9 cellular contexts compared by ENCODE assay signal in genomic region chr1:186511761-186512637, GRCh38. TPM values are rescaled to one million over a fixed set of nuclear protein-coding genes. Genes with fewer than 3 reads are reported as not detected.
A peak's percentile ranks its signal among the peaks of the same experiment; 100 is the strongest.
DNase-seq lines count a peak whose midpoint lies in the region; ATAC-seq, FAIRE-seq and TF ChIP-seq lines count a peak whose summit lies in the region.
"Had no signal": no experiment of that assay in that cellular context is flagged by ENCODE, and none has a peak within 500 bp of the region (broad histone marks: within the 10 kb centered on the region; RNA-seq: fewer than 3 reads in every experiment).

No MANE protein-coding gene starts in this region.

- H3K9me3 ChIP-seq in HUES48 (ENCODE audit: control insufficient read depth, insufficient read depth, low read length) = no peaks in the 10 kb centered on the region
- no peaks in the 10 kb centered on the region for H3K9me3 ChIP-seq in H1 (ENCODE audit: insufficient read depth in 2 of 2, low read depth in 1 of 2, low read length in 1 of 2)

- peaks cover 7% of the 10 kb centered on the region for H3K27me3 Mint-ChIP-seq in activated CD4-positive, alpha-beta memory T cell treated with anti-CD3 and anti-CD28 coated beads, Interleukin-2, amount 10 ng/mL, durations not matched to agents 7 days and 5 days

- no peak overlapping the region for H2BK120ac ChIP-seq in H1 (replicated peaks; ENCODE audit: low read depth, low read length)

- peak overlapping the region; percentile 78; the same call in 1 of the 2 replicates for H2AFZ ChIP-seq in H1 (ENCODE audit: low read length)

- H3K36me3 ChIP-seq in HUES48 (ENCODE audit: control insufficient read depth, insufficient read depth, low read length) = no peaks in the 10 kb centered on the region
- H3K36me3 ChIP-seq in H1 (ENCODE audit: control insufficient read depth in 2 of 4, insufficient read depth in 4 of 4, low read length in 3 of 4) = no peaks in the 10 kb centered on the region

- H3K79me1 ChIP-seq in H1 (ENCODE audit: low read depth, low read length) = no peaks in the 10 kb centered on the region

- H3K14ac ChIP-seq in H1 (ENCODE audit: insufficient read length) = no peak overlapping the region

- TF ChIP-seq CTCF in H1 (IDR thresholded peaks at IDR 0.05; ENCODE audit: control extremely low read depth in 1 of 3, insufficient read depth in 1 of 3, low read depth in 1 of 3, low read length in 3 of 3) = no peak

- DNase-seq in H1 (ENCODE audit: low read depth in 1 of 2, low spot score in 2 of 2) = no peak
- no peak for DNase-seq in GF-D8 (lab: John Stamatoyannopoulos, UW)
- no peak for DNase-seq in activated CD4-positive, alpha-beta memory T cell treated with anti-CD3 and anti-CD28 coated beads, Interleukin-2, amount 10 ng/mL, durations not matched to agents 7 days and 5 days
- DNase-seq in NCI-H2081 treated with DMSO at 0.1 percent for 48 hours (lab: John Stamatoyannopoulos, UW) = no peak
- no peak for DNase-seq in stimulated activated CD4-positive, alpha-beta T cell treated with anti-CD3 and anti-CD28 coated beads, Interleukin-4, amount 100 ng/mL, for 4 hours

- ATAC-seq in GM18498 (IDR thresholded peaks at IDR 0.05; ENCODE audit: unreplicated experiment) = peak; percentile 97
- peak; percentile 88 for ATAC-seq in GM21723 (IDR thresholded peaks at IDR 0.05; ENCODE audit: unreplicated experiment)

- H3K4me1 ChIP-seq in HUES48 (ENCODE audit: control insufficient read depth, insufficient read depth, low read length) (peaks cover 4% of the 10 kb centered on the region), H1 (replicated peaks in 1 of 4; ENCODE audit: control insufficient read depth in 3 of 4, insufficient read depth in 4 of 4, low read length in 3 of 4) (peaks cover 0 to 3% (median 0%) of the 10 kb centered on the region in 4 experiments; a peak in 1 of 7 replicates)

- H2AK5ac ChIP-seq in H1 (ENCODE audit: low read depth, low read length) = no peak overlapping the region

- H4K91ac ChIP-seq in H1 (replicated peaks; ENCODE audit: insufficient read length, low read length) = no peak overlapping the region

- H3K4me2 ChIP-seq in H1 (ENCODE audit: insufficient read depth in 1 of 2, low read depth in 2 of 2, low read length in 2 of 2) = no peak overlapping the region

- H3K23ac ChIP-seq in H1 (ENCODE audit: insufficient read length) = no peak overlapping the region

- CTCF ChIA-PET in H1 (lab: Charles Lee; ENCODE audit: partially characterized antibody) = interaction anchor here (0.6 to 1.3 kb wide), 4 partner anchors 10 to 1763 kb away, joined by 3 to 4 read pairs (median 4); partner anchors contain the start of gene TPR
- CTCF ChIA-PET in activated CD4-positive, alpha-beta memory T cell treated with anti-CD3 and anti-CD28 coated beads, Interleukin-2, amount 10 ng/mL, durations not matched to agents 7 days and 5 days (lab: Charles Lee) = no interaction called here

- H3K4me3 ChIP-seq in HUES48 (ENCODE audit: low read depth, low read length) (no peak overlapping the region), H1 (ENCODE audit: extremely low read depth in 1 of 4, insufficient read depth in 2 of 4, low read depth in 3 of 4, low read length in 4 of 4) (no peak overlapping the region)

- no peak for TF ChIP-seq POLR2A in H1 (IDR thresholded peaks at IDR 0.05; ENCODE audit: control extremely low read depth in 1 of 2, low read depth in 2 of 2, low read length in 2 of 2)

- H3K79me2 ChIP-seq in H1 (ENCODE audit: control insufficient read depth in 1 of 2, insufficient read depth in 2 of 2, low read length in 2 of 2) = no peaks in the 10 kb centered on the region

- H3K27me3 ChIP-seq in HUES48 (ENCODE audit: control insufficient read depth, insufficient read depth, low read length) (no peaks in the 10 kb centered on the region), H1 (replicated peaks in 1 of 4; ENCODE audit: control insufficient read depth in 3 of 4, extremely low read depth in 1 of 4, insufficient read depth in 3 of 4, low read length in 3 of 4) (no peaks in the 10 kb centered on the region)

- no peak for TF ChIP-seq RAD21 in H1 (IDR thresholded peaks at IDR 0.05 in 1 of 2, conservative IDR thresholded peaks at IDR 0.05 in 1 of 2; ENCODE audit: low read depth in 2 of 2, low read length in 2 of 2)

- H3K56ac ChIP-seq in H1 (replicated peaks; ENCODE audit: insufficient read length, low read depth, low read length) = no peak overlapping the region

- H2BK20ac ChIP-seq in H1 (ENCODE audit: low read length) = no peak overlapping the region

- no peak overlapping the region for H3K9ac ChIP-seq in HUES48 (ENCODE audit: low read depth, low read length)
- H3K9ac ChIP-seq in H1 (replicated peaks in 1 of 4; ENCODE audit: extremely low read depth in 1 of 4, low read depth in 3 of 4, low read length in 3 of 4) = no peak overlapping the region

- H2BK12ac ChIP-seq in H1 (ENCODE audit: low read depth, low read length) = no peak overlapping the region

- H3K18ac ChIP-seq in H1 (ENCODE audit: extremely low read depth, low read length) = no peak overlapping the region

- H4K5ac ChIP-seq in H1 (ENCODE audit: insufficient read length, low read depth, low read length) = no peak overlapping the region

- FAIRE-seq in H1 (lab: Jason Lieb, UNC) = no peak

- 0 out of 2 replicates have a peak overlapping the region, but pooled peaks have one; percentile 16 for H4K8ac ChIP-seq in H1 (ENCODE audit: extremely low read depth, insufficient read depth, low read length)

- H2BK5ac ChIP-seq in H1 (ENCODE audit: low read depth, low read length) = no peak overlapping the region

- H3K9me3 Mint-ChIP-seq in activated CD4-positive, alpha-beta memory T cell treated with anti-CD3 and anti-CD28 coated beads, Interleukin-2, amount 10 ng/mL, durations not matched to agents 7 days and 5 days = peaks cover 2% of the 10 kb centered on the region

- no peak overlapping the region for H3K4ac ChIP-seq in H1 (replicated peaks; ENCODE audit: insufficient read length, low read depth, low read length)

- H3K4me3 Mint-ChIP-seq in activated CD4-positive, alpha-beta memory T cell treated with anti-CD3 and anti-CD28 coated beads, Interleukin-2, amount 10 ng/mL, durations not matched to agents 7 days and 5 days = no peak overlapping the region

- TF ChIP-seq EP300 in H1 (IDR thresholded peaks at IDR 0.05; ENCODE audit: borderline replicate concordance in 1 of 2, low read depth in 2 of 2, low read length in 2 of 2) = no peak

- H3K27ac Mint-ChIP-seq in activated CD4-positive, alpha-beta memory T cell treated with anti-CD3 and anti-CD28 coated beads, Interleukin-2, amount 10 ng/mL, durations not matched to agents 7 days and 5 days = no peak overlapping the region

- peaks cover 5% of the 10 kb centered on the region for H3K4me1 Mint-ChIP-seq in activated CD4-positive, alpha-beta memory T cell treated with anti-CD3 and anti-CD28 coated beads, Interleukin-2, amount 10 ng/mL, durations not matched to agents 7 days and 5 days

- no peaks in the 10 kb centered on the region for H4K20me1 ChIP-seq in H1 (replicated peaks in 1 of 2; ENCODE audit: control insufficient read depth in 1 of 2, insufficient read depth in 2 of 2, low read length in 2 of 2)

- WGBS in H1 (ENCODE audit: extremely low coverage in 1 of 2, insufficient coverage in 1 of 2, insufficient read length in 1 of 2, insufficient replicate concordance in 2 of 2, low coverage in 1 of 2, low lambda C conversion rate in 2 of 2, missing lambda C conversion rate in 1 of 2), 2 experiments = 89% methylated on average over 14 of the region's 14 CpGs; no CpG with 5 or more reads in 1 of the 2 experiments

- H3K23me2 ChIP-seq in H1 (ENCODE audit: low read depth, low read length) = no peaks in the 10 kb centered on the region

- POLR2A ChIA-PET in H1 (lab: Charles Lee; ENCODE audit: partially characterized antibody) = no interaction called here
- POLR2A ChIA-PET in activated CD4-positive, alpha-beta memory T cell treated with anti-CD3 and anti-CD28 coated beads, Interleukin-2, amount 10 ng/mL, durations not matched to agents 7 days and 5 days (lab: Charles Lee) = no interaction called here

- H2BK15ac ChIP-seq in H1 (ENCODE audit: low read length) = no peak overlapping the region

- peak overlapping the region; percentile 27 for H3K27ac ChIP-seq in HUES48 (ENCODE audit: low read depth, low read length)
- no peak overlapping the region for H3K27ac ChIP-seq in H1 (ENCODE audit: low read depth, low read length)

- peaks cover 3% of the 10 kb centered on the region for H3K36me3 Mint-ChIP-seq in activated CD4-positive, alpha-beta memory T cell treated with anti-CD3 and anti-CD28 coated beads, Interleukin-2, amount 10 ng/mL, durations not matched to agents 7 days and 5 days (ENCODE audit: low read depth)

TF ChIP-seq in H1, 55 proteins besides CTCF, POLR2A, EP300 and RAD21 (continues in another document):
- TF ChIP-seq HDAC6 (IDR thresholded peaks at IDR 0.05; ENCODE audit: low read depth, low read length) (no peak), TAF1 (IDR thresholded peaks at IDR 0.05; ENCODE audit: low read depth, low read length) (no peak), CREB1 (IDR thresholded peaks at IDR 0.05) (no peak), HDAC2 (IDR thresholded peaks at IDR 0.05; ENCODE audit: borderline replicate concordance in 1 of 2, low read depth in 2 of 2, low read length in 2 of 2) (no peak), POLR2AphosphoS5 (IDR thresholded peaks at IDR 0.05; ENCODE audit: low read depth, low read length) (no peak), NRF1 (IDR thresholded peaks at IDR 0.05; ENCODE audit: low read depth, low read length) (no peak), RXRA (IDR thresholded peaks at IDR 0.05; ENCODE audit: insufficient read depth, low read depth, low read length) (no peak), CBX8 (IDR thresholded peaks at IDR 0.05; ENCODE audit: borderline replicate concordance, low read depth, low read length) (no peak), E2F6 (IDR thresholded peaks at IDR 0.05) (no peak), MAFK (IDR thresholded peaks at IDR 0.05; ENCODE audit: low read depth, low read length) (no peak)

RNA-seq across cellular contexts. Expression of gene PDC, which starts 51.1 kb away (rescaled TPM):
- total RNA-seq in H1 (2021; fragmentation: NEBNext Ultra II Directional; extraction: Animal tissue kit (Norgen Biotek cat#: 25700)) = not detected in 2 replicates
- polyA plus RNA-seq in H1 (2011; rRNA removed) = not detected in 2 replicates
- not detected for polyA plus RNA-seq in H1 (2011; cell fraction: cytosol; rRNA removed)
- not detected for polyA plus RNA-seq in H1 (2011; cell fraction: nucleus; rRNA removed)
- not detected in 4 replicates for polyA plus RNA-seq in H1 (2012, experiment 1 of 2)
- polyA plus RNA-seq in H1 (2012, experiment 2 of 2) = not detected
- polyA plus RNA-seq in H1 (2013, experiment 1 of 2) = not detected
- polyA plus RNA-seq in H1 (2013, experiment 2 of 2) = not detected
- not detected in 2 replicates for polyA minus RNA-seq in H1 (2011; rRNA and poly(A)+ RNA removed)
- polyA minus RNA-seq in H1 (2011; cell fraction: cytosol; rRNA and poly(A)+ RNA removed) = not detected
- polyA minus RNA-seq in H1 (2011; cell fraction: nucleus; rRNA and poly(A)+ RNA removed) = not detected
- total RNA-seq in activated CD4-positive, alpha-beta memory T cell treated with anti-CD3 and anti-CD28 coated beads, Interleukin-2, amount 10 ng/mL, durations not matched to agents 7 days and 5 days = not detected
- total RNA-seq: dermis microvascular lymphatic vessel endothelial cell had no signal
